ENCODE assay signal across 16 cellular contexts in the genomic region with DNA sequence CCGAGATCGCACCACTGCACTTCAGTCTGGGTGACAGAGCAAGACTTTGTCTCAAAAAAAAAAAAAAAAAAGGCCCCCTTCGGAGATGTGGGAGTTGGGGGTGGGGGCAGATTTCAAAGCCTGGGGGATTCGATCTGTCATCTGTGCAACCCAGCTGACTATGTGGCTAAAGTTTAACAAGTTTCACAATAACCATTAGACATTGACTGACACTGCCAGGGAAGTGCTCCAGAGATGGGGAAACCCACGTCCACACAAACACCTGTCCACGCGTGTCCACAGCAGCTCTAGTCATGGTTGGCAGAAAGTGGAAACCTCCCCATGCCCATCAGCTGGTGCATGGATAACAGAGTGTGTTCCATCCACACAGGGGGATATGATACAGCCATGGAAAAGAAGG.
"Had no signal": no experiment of that assay in that cellular context is flagged by ENCODE, and none has a peak within 500 bp of the region (broad histone marks: within the 10 kb centered on the region; RNA-seq: fewer than 3 reads in every experiment).

No MANE protein-coding gene starts in this region.

- H3K4me3 ChIP-seq: gastrocnemius medialis, heart left ventricle had no signal

- DNase-seq: activated CD4-positive, alpha-beta T cell treated with anti-CD3 and anti-CD28 coated beads, Interleukin-2, amount 10 ng/mL, durations not matched to agents 7 days and 5 days; activated CD4-positive, CD25-positive, alpha-beta regulatory T cell; activated CD8-positive, alpha-beta memory T cell treated with anti-CD3 and anti-CD28 coated beads, Interleukin-2, amount 50 U/mL, for 48 hours; activated gamma-delta T cell; activated T-cell treated with anti-CD3 and anti-CD28 coated beads, Interleukin-2, amount 50 U/mL, for 72 hours; amniotic stem cell; caudate nucleus; erythroblast; gastrocnemius medialis; heart left ventricle; left colon; naive B cell; stimulated activated CD4-positive, alpha-beta T cell treated with anti-CD3 and anti-CD28 coated beads, Interleukin-2, amount 100 ng/mL, for 48 hours had no signal

- H3K36me3 ChIP-seq: gastrocnemius medialis, heart left ventricle had no signal

- ATAC-seq: activated T-cell treated with anti-CD3 and anti-CD28 coated beads, Interleukin-2, amount 50 U/mL, for 72 hours; gastrocnemius medialis; heart left ventricle; stimulated activated memory B cell treated with anti-CD40 and anti-IgM and Interleukin-4, amounts not matched to agents 10 μg/mL and 1 μg/mL and 100 μg/mL, for 72 hours had no signal

- FAIRE-seq: colon had no signal

- H3K27ac ChIP-seq: gastrocnemius medialis, heart left ventricle, parathyroid adenoma had no signal

- H3K9me3 ChIP-seq: gastrocnemius medialis, heart left ventricle had no signal

- H3K4me1 ChIP-seq: gastrocnemius medialis, heart left ventricle, parathyroid adenoma had no signal
